In the genomic region with DNA sequence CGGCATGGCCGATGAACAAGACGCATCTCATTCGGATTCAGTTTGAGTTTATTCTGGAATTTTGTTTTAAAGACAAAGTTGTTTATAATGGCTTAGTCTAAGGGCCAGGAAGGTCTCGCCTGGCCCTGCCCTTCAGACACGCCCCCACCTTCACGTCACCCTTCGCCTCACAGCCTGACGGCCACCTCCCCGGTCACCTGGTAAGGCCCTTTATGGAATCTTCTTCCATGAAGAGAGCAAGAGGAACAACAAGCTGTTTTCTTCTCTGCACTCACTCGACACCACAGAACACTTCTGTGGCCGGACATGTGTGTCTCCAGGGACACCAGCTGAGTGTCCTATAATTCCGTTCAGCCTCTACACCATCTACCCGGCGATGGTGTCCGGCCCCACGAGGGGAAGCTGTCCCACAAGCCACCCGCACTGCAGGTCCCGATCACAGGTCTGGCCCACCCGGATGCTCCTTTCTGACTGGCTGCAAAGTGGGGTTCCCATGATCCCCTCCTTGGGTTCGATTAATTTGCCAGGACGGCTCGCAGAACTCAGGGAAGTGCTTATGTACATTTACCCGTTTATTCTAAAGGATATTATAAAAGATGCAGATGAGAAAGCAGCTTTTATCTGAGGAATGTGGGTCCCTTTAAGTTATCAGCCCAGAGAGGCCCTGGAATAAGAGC, we compare ENCODE assay signal across 18 cellular contexts. TPM values are rescaled to one million over a fixed set of nuclear protein-coding genes. Genes with fewer than 3 reads are reported as not detected.
"Had no signal": no experiment of that assay in that cellular context is flagged by ENCODE, and none has a peak within 500 bp of the region (broad histone marks: within the 10 kb centered on the region; RNA-seq: fewer than 3 reads in every experiment).

No MANE protein-coding gene starts in this region.

- H3K4me3 Mint-ChIP-seq: activated CD4-positive, alpha-beta T cell treated with anti-CD3 and anti-CD28 coated beads for 36 hours; activated T-cell treated with anti-CD3 and anti-CD28 coated beads, Interleukin-2, amount 50 U/mL, for 72 hours; memory B cell; stimulated activated effector memory CD8-positive, alpha-beta T cell treated with anti-CD3 and anti-CD28 coated beads, Interleukin-12 subunit alpha, Interleukin-12 subunit beta, amount 100 ng/mL, for 72 hours; T-cell had no signal

- H3K27ac ChIP-seq: ovary, SK-N-MC, tibial nerve, WERI-Rb-1 had no signal

- FAIRE-seq: small intestine had no signal

- H3K27me3 ChIP-seq: ovary had no signal

- H3K4me3 ChIP-seq: ovary, SK-N-MC, tibial nerve had no signal

- H3K27ac Mint-ChIP-seq: activated CD4-positive, alpha-beta T cell treated with anti-CD3 and anti-CD28 coated beads for 36 hours; memory B cell; stimulated activated effector memory CD8-positive, alpha-beta T cell treated with anti-CD3 and anti-CD28 coated beads, Interleukin-12 subunit alpha, Interleukin-12 subunit beta, amount 100 ng/mL, for 72 hours; T-cell had no signal

- H3K36me3 ChIP-seq: ovary, tibial nerve, WERI-Rb-1 had no signal

- DNase-seq: activated CD4-positive, alpha-beta T cell treated with anti-CD3 and anti-CD28 coated beads for 36 hours; activated naive CD4-positive, alpha-beta T cell; activated T-cell treated with anti-CD3 and anti-CD28 coated beads, Interleukin-2, amount 50 U/mL, for 72 hours; central memory CD4-positive, alpha-beta T cell; cortex of kidney; effector memory CD4-positive, alpha-beta T cell; hippocampal formation; small intestine; T1000 had no signal

- H3K36me3 Mint-ChIP-seq: stimulated activated effector memory CD8-positive, alpha-beta T cell treated with anti-CD3 and anti-CD28 coated beads, Interleukin-12 subunit alpha, Interleukin-12 subunit beta, amount 100 ng/mL, for 72 hours had no signal

- H3K9me3 ChIP-seq: ovary had no signal

- ATAC-seq: activated CD4-positive, alpha-beta T cell treated with anti-CD3 and anti-CD28 coated beads for 36 hours; activated T-cell treated with anti-CD3 and anti-CD28 coated beads, Interleukin-2, amount 50 U/mL, for 72 hours; stimulated activated effector memory CD8-positive, alpha-beta T cell treated with anti-CD3 and anti-CD28 coated beads, Interleukin-12 subunit alpha, Interleukin-12 subunit beta, amount 100 ng/mL, for 72 hours; T-cell had no signal

- H3K4me1 ChIP-seq: tibial nerve had no signal

RNA-seq across cellular contexts. Expression of a gene that starts 17.4 kb away (rescaled TPM):
- total RNA-seq: activated CD4-positive, alpha-beta T cell treated with anti-CD3 and anti-CD28 coated beads for 36 hours had no signal

RNA-seq across cellular contexts. Expression of a gene that starts 54.9 kb away (rescaled TPM):
- total RNA-seq: activated CD4-positive, alpha-beta T cell treated with anti-CD3 and anti-CD28 coated beads for 36 hours; activated T-cell treated with anti-CD3 and anti-CD28 coated beads, Interleukin-2, amount 50 U/mL, for 72 hours; epithelial cell of proximal tubule; renal cortical epithelial cell; T-cell had no signal
- polyA plus RNA-seq: ovary had no signal
